In genomic region chr2:196225213-196225612, GRCh38 we compare ENCODE assay signal across 12 cellular contexts. TPM values are rescaled to one million over a fixed set of nuclear protein-coding genes. Genes with fewer than 3 reads are reported as not detected.
DNase-seq lines count a peak whose midpoint lies in the region; ATAC-seq and TF ChIP-seq lines count a peak whose summit lies in the region.
"Had no signal": no experiment of that assay in that cellular context is flagged by ENCODE, and none has a peak within 500 bp of the region (broad histone marks: within the 10 kb centered on the region; RNA-seq: fewer than 3 reads in every experiment).

No MANE protein-coding gene starts in this region.

- no peak overlapping the region for H3K27ac ChIP-seq in testis

- H3K4me3 ChIP-seq in AG10803 (ENCODE audit: low read length): no peak overlapping the region
- H3K4me3 ChIP-seq in fibroblast of the aortic adventitia (ENCODE audit: low read depth, low read length): no peak overlapping the region
- H3K4me3 ChIP-seq in testis: no peak overlapping the region

- 45 to 72% methylated on average over 1 of the region's 1 CpG for WGBS in testis, 2 donors

- no peak for ATAC-seq in activated B cell treated with CpG ODN at 0.5 μM for 24 hours (ENCODE audit: low read depth)
- no peak for ATAC-seq in left ventricle myocardium superior
- ATAC-seq: Right ventricle myocardium inferior had no signal

- H3K27ac Mint-ChIP-seq in HFFc6 (peak overlapping the region; percentile 1), activated B cell treated with CpG ODN at 0.5 μM for 24 hours (peak overlapping the region; percentile 8)
- H3K27ac Mint-ChIP-seq: progenitor cell of endocrine pancreas had no signal

- H3K36me3 Mint-ChIP-seq in HFFc6 (ENCODE audit: low read depth): peaks cover 31% of the 10 kb centered on the region
- peaks cover 3% of the 10 kb centered on the region for H3K36me3 Mint-ChIP-seq in activated B cell treated with CpG ODN at 0.5 μM for 24 hours (ENCODE audit: low read depth)

- peak overlapping the region; percentile 68 for H3K4me3 Mint-ChIP-seq in HFFc6
- H3K4me3 Mint-ChIP-seq in activated B cell treated with CpG ODN at 0.5 μM for 24 hours: no peak overlapping the region

- H3K9me3 Mint-ChIP-seq in HFFc6 (no peaks in the 10 kb centered on the region), activated B cell treated with CpG ODN at 0.5 μM for 24 hours (no peaks in the 10 kb centered on the region)

- intact Hi-C loops in activated B cell treated with CpG ODN at 0.5 μM for 24 hours (cut with micrococcal nuclease) (loop anchor here (1.0 kb wide), 2 partner anchors 8 kb away; no protein-coding TSS in a partner anchor), left ventricle myocardium superior (cut with micrococcal nuclease) (no loop called here), testis (cut with DNase I; ENCODE audit: low total_unique reads) (no loop called here)

- H3K4me1 ChIP-seq in testis: peaks cover 8% of the 10 kb centered on the region

- TF ChIP-seq CTCF in AG10803 (conservative IDR thresholded peaks at IDR 0.05; ENCODE audit: low read length): no peak
- no peak for TF ChIP-seq CTCF in HFFc6 (IDR thresholded peaks at IDR 0.05)
- TF ChIP-seq CTCF in activated B cell treated with CpG ODN at 0.5 μM for 24 hours (IDR thresholded peaks at IDR 0.05): no peak
- TF ChIP-seq CTCF in fibroblast of the aortic adventitia (IDR thresholded peaks at IDR 0.05; ENCODE audit: insufficient read depth, low read length): no peak
- TF ChIP-seq CTCF in testis (IDR thresholded peaks at IDR 0.05): no peak

- DNase-seq in AG10803 (ENCODE audit: low read depth) (peak; percentile 70), HFFc6 (peak; percentile 54), activated B cell treated with CpG ODN at 0.5 μM for 24 hours (no peak), fibroblast of the aortic adventitia (ENCODE audit: low read depth) (peak; percentile 62), medulla oblongata (ENCODE audit: extremely low spot score) (no peak), left ventricle myocardium superior (no peak), testis (no peak)
- DNase-seq in effector CD4-positive, alpha-beta T cell: no peak
- DNase-seq: GF-D8, H7 had no signal

- no peaks in the 10 kb centered on the region for H3K27me3 ChIP-seq in testis

- no peaks in the 10 kb centered on the region for H3K36me3 ChIP-seq in testis (ENCODE audit: low read depth, missing control alignments)

- POLR2A ChIA-PET in activated B cell treated with CpG ODN at 0.5 μM for 24 hours (lab: Charles Lee): interaction anchor here (0.6 to 1.8 kb wide), 4 partner anchors 9 to 54 kb away, joined by 3 to 7 read pairs (median 5); partner anchors contain the start of gene STK17B

- CTCF ChIA-PET in activated B cell treated with CpG ODN at 0.5 μM for 24 hours (lab: Charles Lee): interaction anchor here (1.2 kb wide), 1 partner anchor 52 kb away, joined by 5 read pairs; no protein-coding TSS in a partner anchor

- no peak for TF ChIP-seq POLR2A in testis (IDR thresholded peaks at IDR 0.05)

- no peaks in the 10 kb centered on the region for H3K27me3 Mint-ChIP-seq in HFFc6 (ENCODE audit: insufficient read depth)
- no peaks in the 10 kb centered on the region for H3K27me3 Mint-ChIP-seq in activated B cell treated with CpG ODN at 0.5 μM for 24 hours
- H3K27me3 Mint-ChIP-seq: progenitor cell of endocrine pancreas had no signal

- no peaks in the 10 kb centered on the region for H3K9me3 ChIP-seq in testis

- peaks cover 44% of the 10 kb centered on the region for H3K4me1 Mint-ChIP-seq in HFFc6 (ENCODE audit: low read depth)
- peaks cover 61% of the 10 kb centered on the region for H3K4me1 Mint-ChIP-seq in activated B cell treated with CpG ODN at 0.5 μM for 24 hours

RNA-seq across cellular contexts. Expression of gene STK17B, which starts 53.8 kb away (rescaled TPM):
- 10 to 100 TPM; 26.7 to 39.8 (median 32.5) TPM for total RNA-seq in HFFc6 (2021; fragmentation: NEBNext Ultra II Directional; extraction: Animal tissue kit (Norgen Biotek cat#: 25700))
- total RNA-seq in activated B cell treated with CpG ODN at 0.5 μM for 24 hours: 203 and 226 TPM in 2 replicates
- 50.5 and 114 TPM in 2 replicates for total RNA-seq in fibroblast of the aortic adventitia (ENCODE audit: low replicate concordance)
- 7.2 TPM for total RNA-seq in left ventricle myocardium superior
- total RNA-seq in testis: 10 to 100 TPM; 10.4 to 10.6 TPM
- 18.1 TPM for polyA plus RNA-seq in testis (ENCODE audit: insufficient read depth, low read depth, low replicate concordance)

Comparison
In these comparisons a context has a peak if more than half of its experiments do, and no peak if none do; other contexts are left out.
1. DNase-seq: peak in AG10803 (single experiment), HFFc6 (single experiment) and fibroblast of the aortic adventitia (single experiment); none in activated B cell treated with CpG ODN at 0.5 μM for 24 hours (single experiment), effector CD4-positive, alpha-beta T cell (single experiment), medulla oblongata (single experiment), left ventricle myocardium superior (single experiment) and testis (single experiment).